In the genomic region with DNA sequence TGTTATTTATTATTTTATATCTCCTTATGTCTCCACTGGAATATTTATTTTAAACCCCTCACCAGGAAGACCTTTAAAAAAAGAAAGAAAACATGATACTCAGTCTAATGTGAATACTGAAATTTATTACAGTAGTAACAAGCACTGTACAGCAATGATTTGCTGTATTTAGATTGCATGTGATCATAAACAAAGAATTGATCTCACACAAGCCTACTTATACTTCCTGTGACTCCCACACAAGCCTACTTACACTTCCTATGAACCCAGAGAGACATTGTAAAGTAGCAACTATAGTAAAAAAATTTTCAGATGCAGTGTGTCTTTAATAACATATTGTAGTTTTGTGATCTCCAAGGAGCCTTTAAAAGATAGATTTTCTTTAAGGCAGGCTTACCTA, we compare ENCODE assay signal across 1 cellular context.
TF ChIP-seq lines count a peak whose summit lies in the region.

No MANE protein-coding gene starts in this region.

TF ChIP-seq in SK-N-SH, 30 proteins besides CTCF, POLR2A, EP300 and RAD21 (continued from another document):
- TF ChIP-seq ELF1 (IDR thresholded peaks at IDR 0.05) (no peak), FOXJ3 (CRISPR knock-in tag; IDR thresholded peaks at IDR 0.05) (no peak)
TF ChIP-seq in SK-N-SH: peak in this region for 0.
